Comparison of ENCODE assay signal across 14 cellular contexts in genomic region chr2:45974056-45974455, GRCh38.
DNase-seq lines count a peak whose midpoint lies in the region; ATAC-seq and TF ChIP-seq lines count a peak whose summit lies in the region.
"Had no signal": no experiment of that assay in that cellular context is flagged by ENCODE, and none has a peak within 500 bp of the region (broad histone marks: within the 10 kb centered on the region; RNA-seq: fewer than 3 reads in every experiment).

No MANE protein-coding gene starts in this region.

- H3K27ac ChIP-seq in A673 (ENCODE audit: low read depth, low read length, poor library complexity, severe bottlenecking): no peak overlapping the region
- H3K27ac ChIP-seq: skin epidermis, tibial nerve had no signal

- no TSS peak for BruUV-seq in A673 (replicated peaks; lab: Mats Ljungman, UMichigan)

- no peaks in the 10 kb centered on the region for H3K36me3 ChIP-seq in A673 (ENCODE audit: insufficient read depth, low read length, poor library complexity, severe bottlenecking)

- H3K9me3 Mint-ChIP-seq in activated naive CD4-positive, alpha-beta T cell treated with anti-CD3 and anti-CD28 coated beads, Interleukin-2, amount 50 U/mL, for 72 hours: no peaks in the 10 kb centered on the region
- H3K9me3 Mint-ChIP-seq: neural crest cell had no signal

- intact Hi-C loops in Right ventricle myocardium inferior (cut with DNase I): no loop called here
- intact Hi-C loops in A673 (cut with micrococcal nuclease; ENCODE audit: unreplicated experiment): no loop called here

- POLR2A ChIA-PET in A673 (lab: Charles Lee; ENCODE audit: low non-redundant PET): no interaction called here

- no peaks in the 10 kb centered on the region for H3K36me3 Mint-ChIP-seq in activated naive CD4-positive, alpha-beta T cell treated with anti-CD3 and anti-CD28 coated beads, Interleukin-2, amount 50 U/mL, for 72 hours

- H3K4me3 ChIP-seq in GM12864 (ENCODE audit: low read depth, low read length) (no peak overlapping the region), A673 (ENCODE audit: low read depth, low read length, poor library complexity, severe bottlenecking) (no peak overlapping the region)
- H3K4me3 ChIP-seq: skin epidermis, tibial nerve had no signal

- ATAC-seq in HG02610 (IDR thresholded peaks at IDR 0.05; ENCODE audit: unreplicated experiment) (peak; percentile 37), HG03342 (IDR thresholded peaks at IDR 0.05; ENCODE audit: unreplicated experiment) (peak; percentile 77), Right ventricle myocardium inferior (no peak)
- no peak for ATAC-seq in activated naive CD4-positive, alpha-beta T cell treated with anti-CD3 and anti-CD28 coated beads, Interleukin-2, amount 50 U/mL, for 72 hours

- H3K9me3 ChIP-seq in A673 (ENCODE audit: low read depth, low read length, poor library complexity, severe bottlenecking): no peaks in the 10 kb centered on the region
- H3K9me3 ChIP-seq: tibial nerve had no signal

- H3K4me1 ChIP-seq in A673 (ENCODE audit: insufficient read depth, low read length, poor library complexity, severe bottlenecking): peaks cover 3% of the 10 kb centered on the region

- peak; percentile 68 for DNase-seq in GM12864 (ENCODE audit: low read depth)
- DNase-seq in GM19240 (ENCODE audit: insufficient read length, low spot score): peak; percentile 23
- no peak for DNase-seq in activated CD4-positive, alpha-beta T cell treated with anti-CD3 and anti-CD28 coated beads for 1 hour
- no peak for DNase-seq in Right ventricle myocardium inferior (ENCODE audit: missing footprints)
- no peak for DNase-seq in activated naive CD4-positive, alpha-beta T cell treated with anti-CD3 and anti-CD28 coated beads, Interleukin-2, amount 50 U/mL, for 72 hours (ENCODE audit: low spot score in 2 of 2)
- DNase-seq in A673 (ENCODE audit: low spot score): no peak
- DNase-seq: ACHN; effector memory CD4-positive, alpha-beta T cell; MM.1S had no signal

- TF ChIP-seq CTCF in GM12864 (IDR thresholded peaks at IDR 0.05; ENCODE audit: low read depth, low read length, missing control alignments) (no peak), A673 (conservative IDR thresholded peaks at IDR 0.05; ENCODE audit: low read depth, low read length) (no peak)

- CTCF ChIA-PET in A673 (lab: Charles Lee): no interaction called here

- H3K27me3 ChIP-seq in A673 (replicated peaks; ENCODE audit: insufficient read depth, low read depth, low read length, poor library complexity): no peaks in the 10 kb centered on the region
- H3K27me3 ChIP-seq: tibial nerve had no signal

- no peak overlapping the region for H3K27ac Mint-ChIP-seq in activated naive CD4-positive, alpha-beta T cell treated with anti-CD3 and anti-CD28 coated beads, Interleukin-2, amount 50 U/mL, for 72 hours

Comparison
In these comparisons a context has a peak if more than half of its experiments do, and no peak if none do; other contexts are left out.
1. DNase-seq: peak in GM12864 (single experiment) and GM19240 (single experiment); none in activated CD4-positive, alpha-beta T cell treated with anti-CD3 and anti-CD28 coated beads for 1 hour (single experiment), Right ventricle myocardium inferior (single experiment), activated naive CD4-positive, alpha-beta T cell treated with anti-CD3 and anti-CD28 coated beads, Interleukin-2, amount 50 U/mL, for 72 hours (0 of 2) and A673 (single experiment).
2. ATAC-seq: peak in HG02610 (single experiment) and HG03342 (single experiment); none in Right ventricle myocardium inferior (single experiment) and activated naive CD4-positive, alpha-beta T cell treated with anti-CD3 and anti-CD28 coated beads, Interleukin-2, amount 50 U/mL, for 72 hours (0 of 2).